Comparison of ENCODE assay signal across 1 cellular context in the genomic region with DNA sequence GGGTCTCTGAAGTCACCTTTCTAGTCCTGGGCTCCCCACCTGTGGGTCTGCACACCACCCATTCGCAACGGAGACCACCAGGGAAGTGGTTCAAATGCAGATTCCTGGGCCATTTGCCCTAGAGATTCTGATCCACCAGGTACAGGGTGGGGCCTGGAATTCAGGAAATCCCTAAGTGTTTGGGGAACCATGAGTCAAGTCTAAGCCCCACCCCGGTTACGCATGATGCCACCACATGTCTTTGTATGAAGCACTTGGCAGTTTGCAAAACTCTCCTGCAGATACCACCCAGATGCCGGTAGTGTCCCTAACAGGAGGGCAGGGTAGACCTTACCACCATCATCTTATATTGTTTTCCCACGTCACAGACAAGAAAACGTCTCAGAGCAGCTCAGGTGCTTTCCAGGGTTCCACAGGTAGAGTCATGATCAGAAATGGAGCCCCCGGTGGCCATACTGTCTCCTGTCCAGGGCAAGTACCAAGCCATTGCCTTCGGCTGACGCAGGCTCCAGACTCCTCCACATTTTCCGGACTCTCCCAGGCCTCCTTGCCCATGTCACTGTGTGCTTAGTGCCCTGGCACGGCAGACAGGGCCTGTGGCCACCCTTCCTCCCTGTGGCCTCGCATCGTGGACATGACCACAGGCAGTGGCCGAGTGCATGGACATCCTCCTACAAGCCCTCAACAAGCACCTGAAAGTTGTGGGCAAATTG.
TF ChIP-seq lines count a peak whose summit lies in the region.

No MANE protein-coding gene starts in this region.

TF ChIP-seq in HepG2, 621 proteins besides CTCF, POLR2A, EP300 and RAD21:
- TF ChIP-seq, protein P1, sequence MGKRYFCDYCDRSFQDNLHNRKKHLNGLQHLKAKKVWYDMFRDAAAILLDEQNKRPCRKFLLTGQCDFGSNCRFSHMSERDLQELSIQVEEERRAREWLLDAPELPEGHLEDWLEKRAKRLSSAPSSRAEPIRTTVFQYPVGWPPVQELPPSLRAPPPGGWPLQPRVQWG (CRISPR knock-in tag; IDR thresholded peaks at IDR 0.05; ENCODE audit: borderline replicate concordance, low read depth), result no peak
- TF ChIP-seq ZNF24 (IDR thresholded peaks at IDR 0.05) (no peak), JARID2 (CRISPR knock-in tag; IDR thresholded peaks at IDR 0.05; ENCODE audit: insufficient replicate concordance) (no peak), TBX2 (CRISPR knock-in tag; IDR thresholded peaks at IDR 0.05; ENCODE audit: borderline replicate concordance) (no peak), ELF1 (CRISPR knock-in tag; IDR thresholded peaks at IDR 0.05) (no peak), ZNF326 (CRISPR knock-in tag; IDR thresholded peaks at IDR 0.05; ENCODE audit: borderline replicate concordance) (no peak), ZNF557 (CRISPR knock-in tag; IDR thresholded peaks at IDR 0.05) (no peak)
TF ChIP-seq in HepG2: peak in this region for 0.
